ENCODE assay signal across 8 cellular contexts in genomic region chr10:73117976-73118743, GRCh38. TPM values are rescaled to one million over a fixed set of nuclear protein-coding genes. Genes with fewer than 3 reads are reported as not detected.
DNase-seq lines count a peak whose midpoint lies in the region; ATAC-seq and TF ChIP-seq lines count a peak whose summit lies in the region.

No MANE protein-coding gene starts in this region.

- peak overlapping the region; percentile 45 for H3K27ac Mint-ChIP-seq in Caco-2 (ENCODE audit: unreplicated experiment)
- peak overlapping the region; percentile 73 for H3K27ac Mint-ChIP-seq in stimulated activated naive B cell treated with anti-CD40 and anti-IgM and Interleukin-4, amounts not matched to agents 10 μg/mL and 1 μg/mL and 100 μg/mL, for 72 hours

- H3K27me3 ChIP-seq in Caco-2 (replicated peaks; ENCODE audit: control insufficient read depth, insufficient read depth, low read length): no peaks in the 10 kb centered on the region

- H3K4me3 Mint-ChIP-seq in Caco-2 (ENCODE audit: unreplicated experiment): peak overlapping the region; percentile 45
- peak overlapping the region in 1 of 2 donors; percentile 61 for H3K4me3 Mint-ChIP-seq in stimulated activated naive B cell treated with anti-CD40 and anti-IgM and Interleukin-4, amounts not matched to agents 10 μg/mL and 1 μg/mL and 100 μg/mL, for 72 hours

- no peaks in the 10 kb centered on the region for H3K9me3 Mint-ChIP-seq in Caco-2 (ENCODE audit: unreplicated experiment)
- H3K9me3 Mint-ChIP-seq in stimulated activated naive B cell treated with anti-CD40 and anti-IgM and Interleukin-4, amounts not matched to agents 10 μg/mL and 1 μg/mL and 100 μg/mL, for 72 hours: no peaks in the 10 kb centered on the region

- intact Hi-C loops in Caco-2 (cut with micrococcal nuclease; ENCODE audit: unreplicated experiment): loop anchor here (1.0 to 2.0 kb wide), 2 partner anchors 15 to 22 kb away; partner anchors contain the start of gene P4HA1

- H3K4me3 ChIP-seq in Caco-2 (ENCODE audit: low read depth, low read length) (no peak overlapping the region), choroid plexus epithelial cell (ENCODE audit: low read depth, low read length) (no peak overlapping the region)

- H3K4me1 Mint-ChIP-seq in Caco-2 (ENCODE audit: low read depth, unreplicated experiment): peaks cover 14% of the 10 kb centered on the region
- peaks cover 2 to 9% of the 10 kb centered on the region in 2 donors for H3K4me1 Mint-ChIP-seq in stimulated activated naive B cell treated with anti-CD40 and anti-IgM and Interleukin-4, amounts not matched to agents 10 μg/mL and 1 μg/mL and 100 μg/mL, for 72 hours

- no TSS peak for BruUV-seq in Caco-2 (replicated peaks; lab: Mats Ljungman, UMichigan)

- H3K4me1 ChIP-seq in Caco-2: peaks cover 26% of the 10 kb centered on the region

- ATAC-seq in HG03520 (IDR thresholded peaks at IDR 0.05; ENCODE audit: unreplicated experiment): peak; percentile 75
- peak; percentile 87 to 88 for ATAC-seq in stimulated activated naive B cell treated with anti-CD40 and anti-IgM and Interleukin-4, amounts not matched to agents 10 μg/mL and 1 μg/mL and 100 μg/mL, for 72 hours (replicated peaks)

- no peaks in the 10 kb centered on the region for H3K27me3 Mint-ChIP-seq in Caco-2 (ENCODE audit: insufficient read depth, unreplicated experiment)
- H3K27me3 Mint-ChIP-seq in stimulated activated naive B cell treated with anti-CD40 and anti-IgM and Interleukin-4, amounts not matched to agents 10 μg/mL and 1 μg/mL and 100 μg/mL, for 72 hours: no peaks in the 10 kb centered on the region

- H3K36me3 ChIP-seq in Caco-2 (ENCODE audit: control insufficient read depth, insufficient read depth, low read length): peaks cover 2% of the 10 kb centered on the region; the same call in 1 of the 2 replicates

- DNase-seq in Caco-2: peak in 1 of 2 experiments; percentile 58
- peak; percentile 72 for DNase-seq in GM20000 (ENCODE audit: low spot score)
- peak; percentile 56 for DNase-seq in choroid plexus epithelial cell (ENCODE audit: low read depth)
- no peak for DNase-seq in stimulated activated naive B cell treated with anti-CD40 and anti-IgM and Interleukin-4, amounts not matched to agents 10 μg/mL and 1 μg/mL and 100 μg/mL, for 72 hours
- DNase-seq in stimulated activated CD4-positive, alpha-beta T cell treated with anti-CD3 and anti-CD28 coated beads, Interleukin-4, amount 100 ng/mL, for 24 hours: no peak
- DNase-seq in effector CD4-positive, alpha-beta T cell: no peak
- DNase-seq in NCI-H187 (lab: John Stamatoyannopoulos, UW): no peak

- H3K36me3 Mint-ChIP-seq in Caco-2 (ENCODE audit: insufficient read depth, unreplicated experiment): peaks cover 17% of the 10 kb centered on the region
- peaks cover 3 to 14% of the 10 kb centered on the region in 2 donors for H3K36me3 Mint-ChIP-seq in stimulated activated naive B cell treated with anti-CD40 and anti-IgM and Interleukin-4, amounts not matched to agents 10 μg/mL and 1 μg/mL and 100 μg/mL, for 72 hours

- POLR2A ChIA-PET in Caco-2 (lab: Charles Lee): interaction anchor here (1.6 kb wide), 1 partner anchor 21 kb away, joined by 9 read pairs; the partner anchor contains the start of gene P4HA1

- CTCF ChIA-PET in Caco-2 (lab: Charles Lee): interaction anchor here (0.6 to 1.0 kb wide), 3 partner anchors 14 to 34 kb away, joined by 3 to 30 read pairs (median 3); partner anchors contain the start of gene P4HA1

- H3K9me3 ChIP-seq in Caco-2: no peaks in the 10 kb centered on the region

- TF ChIP-seq CTCF in Caco-2 (IDR thresholded peaks at IDR 0.05; ENCODE audit: insufficient read depth in 1 of 2, low read depth in 1 of 2, low read length in 1 of 2, severe bottlenecking in 1 of 2, unreplicated experiment in 1 of 2): no peak
- no peak for TF ChIP-seq CTCF in GM20000 (IDR thresholded peaks at IDR 0.05; ENCODE audit: extremely low read depth, missing control alignments)
- no peak for TF ChIP-seq CTCF in choroid plexus epithelial cell (conservative IDR thresholded peaks at IDR 0.05; ENCODE audit: low read depth, low read length)

RNA-seq across cellular contexts. Expression of gene NUDT13, which starts 7.9 kb away (rescaled TPM):
- 6.5 and 7.1 TPM in 2 replicates for total RNA-seq in Caco-2 (2022)

RNA-seq across cellular contexts. Expression of gene P4HA1, which starts 21.5 kb away (rescaled TPM):
- total RNA-seq in Caco-2 (2022): 44.3 and 46.5 TPM in 2 replicates

RNA-seq across cellular contexts. Expression of gene ECD, which starts 49.6 kb away (rescaled TPM):
- total RNA-seq in Caco-2 (2022): 51.8 and 52.6 TPM in 2 replicates

RNA-seq across cellular contexts. Expression of gene FAM149B1, which starts 49.8 kb away (rescaled TPM):
- 13.2 and 14.1 TPM in 2 replicates for total RNA-seq in Caco-2 (2022)

Comparison
In these comparisons a context has a peak if more than half of its experiments do, and no peak if none do; other contexts are left out.
1. DNase-seq: peak in GM20000 (single experiment) and choroid plexus epithelial cell (single experiment); none in stimulated activated naive B cell treated with anti-CD40 and anti-IgM and Interleukin-4, amounts not matched to agents 10 μg/mL and 1 μg/mL and 100 μg/mL, for 72 hours (single experiment), stimulated activated CD4-positive, alpha-beta T cell treated with anti-CD3 and anti-CD28 coated beads, Interleukin-4, amount 100 ng/mL, for 24 hours (single experiment), effector CD4-positive, alpha-beta T cell (single experiment) and NCI-H187 (0 of 2).